ENCODE assay signal across 8 cellular contexts in the genomic region with DNA sequence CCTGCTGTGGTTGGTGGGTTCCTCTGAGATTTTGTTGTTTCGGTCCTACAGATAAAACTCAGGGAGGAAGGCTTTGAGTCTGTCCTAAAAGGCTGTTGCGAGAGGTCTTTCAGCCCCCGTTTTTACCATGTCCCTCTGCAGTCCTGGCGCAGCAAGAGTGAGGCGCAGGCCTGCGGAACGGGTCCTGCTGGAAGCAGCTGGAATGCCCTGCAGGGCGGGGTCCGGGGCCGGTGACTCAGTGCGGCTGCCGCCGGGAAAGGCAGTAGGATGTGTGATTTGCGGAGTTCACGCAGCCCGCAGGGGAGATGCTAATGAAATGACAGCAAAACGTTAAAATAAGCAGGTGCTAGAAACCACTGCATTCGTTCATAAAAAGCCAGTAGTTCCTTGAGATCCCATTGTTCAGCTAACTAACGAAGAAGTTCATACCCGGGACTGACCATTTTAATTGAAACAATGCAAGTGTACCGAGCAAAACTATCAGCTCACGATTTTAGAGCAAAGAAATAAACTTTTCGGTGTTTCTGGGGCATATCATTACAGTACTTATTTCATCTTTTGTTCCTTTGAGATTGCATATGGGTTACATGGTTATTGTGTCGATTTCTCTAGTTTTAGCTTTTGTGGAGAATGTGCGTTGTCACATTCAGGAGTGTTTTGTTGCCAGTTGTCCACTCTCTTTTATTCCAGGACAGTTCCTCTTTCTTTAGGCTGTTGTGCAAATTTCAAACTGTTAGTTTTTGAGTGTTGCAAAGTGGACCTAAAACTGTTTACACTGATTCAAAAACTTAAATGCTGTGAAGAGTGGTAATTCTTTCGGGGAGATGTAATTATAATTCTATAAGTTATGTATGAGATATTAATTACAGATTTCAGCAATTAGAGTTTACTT. TPM values are rescaled to one million over a fixed set of nuclear protein-coding genes. Genes with fewer than 3 reads are reported as not detected.
A peak's percentile ranks its signal among the peaks of the same experiment; 100 is the strongest.
DNase-seq lines count a peak whose midpoint lies in the region; ATAC-seq, FAIRE-seq and TF ChIP-seq lines count a peak whose summit lies in the region.

No MANE protein-coding gene starts in this region.

- H4K20me1 ChIP-seq in GM23338 (replicated peaks; ENCODE audit: insufficient read depth) (peaks cover 6% of the 10 kb centered on the region; the same call in 1 of the 2 replicates), KMS-11 (ENCODE audit: insufficient read depth) (no peaks in the 10 kb centered on the region)

- CTCF ChIA-PET in Panc1 (lab: Charles Lee): interaction anchor here (0.8 kb wide), 1 partner anchor 23 kb away, joined by 3 read pairs; a partner anchor contains a TSS
- CTCF ChIA-PET in activated naive CD4-positive, alpha-beta T cell treated with anti-CD3 and anti-CD28 coated beads, Interleukin-2, amount 10 ng/mL, durations not matched to agents 7 days and 5 days (lab: Charles Lee): interaction anchor here (0.8 to 2.4 kb wide), 2 partner anchors 23 to 51 kb away, joined by 4 to 11 read pairs; a partner anchor contains a TSS

- H3K36me3 ChIP-seq in GM23338 (ENCODE audit: insufficient read depth) (no peaks in the 10 kb centered on the region), KMS-11 (ENCODE audit: insufficient read depth) (no peaks in the 10 kb centered on the region), Panc1 (ENCODE audit: control insufficient read depth, insufficient read depth, low read length) (peaks cover 11% of the 10 kb centered on the region; the same call in 1 of the 2 replicates), pancreas (no peaks in the 10 kb centered on the region)

- H3K4me1 Mint-ChIP-seq in GM23338: peaks cover 36% of the 10 kb centered on the region
- H3K4me1 Mint-ChIP-seq in activated naive CD4-positive, alpha-beta T cell treated with anti-CD3 and anti-CD28 coated beads, Interleukin-2, amount 10 ng/mL, durations not matched to agents 7 days and 5 days: peaks cover 44% of the 10 kb centered on the region

- peaks cover 34% of the 10 kb centered on the region for H3K4me1 ChIP-seq in GM23338 (ENCODE audit: insufficient read depth)
- peaks cover 24% of the 10 kb centered on the region for H3K4me1 ChIP-seq in KMS-11 (ENCODE audit: low read depth, poor library complexity, severe bottlenecking)
- H3K4me1 ChIP-seq in Panc1 (ENCODE audit: control insufficient read depth, insufficient read depth, low read length): peaks cover 50% of the 10 kb centered on the region
- peaks cover 4 to 18% (median 8%) of the 10 kb centered on the region in 3 donors for H3K4me1 ChIP-seq in pancreas

- H3K4me2 ChIP-seq in GM23338 (peak overlapping the region; percentile 81), KMS-11 (peak overlapping the region; percentile 94)

- ATAC-seq in GM23338 (peak; percentile 87), Panc1 (peak; percentile 82), Right ventricle myocardium inferior (peak; percentile 54), pancreas (peak; percentile 55 to 87 (median 70)), GM18520 (IDR thresholded peaks at IDR 0.05; ENCODE audit: unreplicated experiment) (no peak)

- peaks cover 9% of the 10 kb centered on the region; the same call in 2 of the 3 replicates for H3K9me3 Mint-ChIP-seq in GM23338
- H3K9me3 Mint-ChIP-seq in activated naive CD4-positive, alpha-beta T cell treated with anti-CD3 and anti-CD28 coated beads, Interleukin-2, amount 10 ng/mL, durations not matched to agents 7 days and 5 days: peaks cover 8% of the 10 kb centered on the region

- H2AFZ ChIP-seq in GM23338 (peak overlapping the region; percentile 24), KMS-11 (ENCODE audit: low read depth) (peak overlapping the region; percentile 76)

- TSS peak; percentile 83 for BruUV-seq in Panc1 (replicated peaks; lab: Mats Ljungman, UMichigan)

- 2 to 3% methylated on average over 26 of the region's 26 CpGs for WGBS in pancreas, 2 donors

- H3K4me3 ChIP-seq in GM23338 (peak overlapping the region; percentile 76), KMS-11 (IDR thresholded peaks at IDR 0.05; ENCODE audit: insufficient read depth, low read depth, low read length) (peak overlapping the region; percentile 75), Panc1 (ENCODE audit: low read depth in 2 of 2, low read length in 2 of 2) (peak overlapping the region; percentile 87 to 89), pancreas (peak overlapping the region; percentile 23 to 82 (median 49))

- DNase-seq in Daoy (ENCODE audit: low read depth) (peak; percentile 98), GM23338 (ENCODE audit: low spot score) (peak; percentile 93), Panc1 (ENCODE audit: low read depth, low spot score) (peak; percentile 80), Right ventricle myocardium inferior (ENCODE audit: missing footprints) (peak; percentile 69), pancreas (peak; percentile 48 to 86 (median 72))
- DNase-seq in activated naive CD4-positive, alpha-beta T cell treated with anti-CD3 and anti-CD28 coated beads, Interleukin-2, amount 10 ng/mL, durations not matched to agents 7 days and 5 days: peak; percentile 68

- H3K9ac ChIP-seq in KMS-11: peak overlapping the region; percentile 89

- H3K36me3 Mint-ChIP-seq in GM23338 (ENCODE audit: low read depth): peaks cover 14% of the 10 kb centered on the region
- peaks cover 32% of the 10 kb centered on the region for H3K36me3 Mint-ChIP-seq in activated naive CD4-positive, alpha-beta T cell treated with anti-CD3 and anti-CD28 coated beads, Interleukin-2, amount 10 ng/mL, durations not matched to agents 7 days and 5 days

- POLR2A ChIA-PET in Panc1 (lab: Charles Lee): interaction anchor here (0.9 kb wide), 1 partner anchor 23 kb away, joined by 5 read pairs; a partner anchor contains a TSS

- peaks cover 13% of the 10 kb centered on the region; the same call in 1 of the 2 replicates for H3K9me3 ChIP-seq in Panc1 (ENCODE audit: control insufficient read depth, insufficient read depth, low read depth, low read length)
- no peaks in the 10 kb centered on the region for H3K9me3 ChIP-seq in pancreas

- H3K27me3 Mint-ChIP-seq in GM23338 (ENCODE audit: insufficient read depth, low read depth, poor library complexity): peaks cover 4% of the 10 kb centered on the region
- peaks cover 20% of the 10 kb centered on the region for H3K27me3 Mint-ChIP-seq in activated naive CD4-positive, alpha-beta T cell treated with anti-CD3 and anti-CD28 coated beads, Interleukin-2, amount 10 ng/mL, durations not matched to agents 7 days and 5 days

- H3K27me3 ChIP-seq in GM23338 (ENCODE audit: insufficient read depth): no peaks in the 10 kb centered on the region
- H3K27me3 ChIP-seq in KMS-11 (ENCODE audit: insufficient read depth, low read depth): no peaks in the 10 kb centered on the region
- H3K27me3 ChIP-seq in Panc1 (ENCODE audit: control insufficient read depth, insufficient read depth, low read length): no peaks in the 10 kb centered on the region
- H3K27me3 ChIP-seq in pancreas: no peaks in the 10 kb centered on the region

- no peak for FAIRE-seq in pancreas (lab: Jason Lieb, UNC)

- no peak for TF ChIP-seq CTCF in GM23338 (conservative IDR thresholded peaks at IDR 0.05; ENCODE audit: low read depth in 2 of 2)
- no peak for TF ChIP-seq CTCF in KMS-11 (conservative IDR thresholded peaks at IDR 0.05; ENCODE audit: low read depth, low read length)
- no peak for TF ChIP-seq CTCF in Panc1 (IDR thresholded peaks at IDR 0.05)
- TF ChIP-seq CTCF in pancreas (IDR thresholded peaks at IDR 0.05): no peak

- peak overlapping the region; percentile 98 for H3K27ac Mint-ChIP-seq in GM23338
- H3K27ac Mint-ChIP-seq in activated naive CD4-positive, alpha-beta T cell treated with anti-CD3 and anti-CD28 coated beads, Interleukin-2, amount 10 ng/mL, durations not matched to agents 7 days and 5 days: peak overlapping the region; percentile 83

- in situ Hi-C loops in Panc1 (cut with HindIII; ENCODE audit: low pct_unique_long_range_greater_than_20kb, low sequenced_read_pairs): no loop called here

- H3K79me2 ChIP-seq in GM23338 (replicated peaks; ENCODE audit: insufficient read depth) (peaks cover 51% of the 10 kb centered on the region), KMS-11 (ENCODE audit: insufficient read depth, low read depth) (peaks cover 57% of the 10 kb centered on the region)

- no peaks in the 10 kb centered on the region for H3K9me2 ChIP-seq in GM23338 (ENCODE audit: insufficient read depth)

- H3F3A ChIP-seq in GM23338 (replicated peaks; ENCODE audit: low read depth): peaks cover 5% of the 10 kb centered on the region; the same call in 1 of the 2 replicates

- peak overlapping the region; percentile 90 for H3K4me3 Mint-ChIP-seq in GM23338
- peak overlapping the region; percentile 85 for H3K4me3 Mint-ChIP-seq in activated naive CD4-positive, alpha-beta T cell treated with anti-CD3 and anti-CD28 coated beads, Interleukin-2, amount 10 ng/mL, durations not matched to agents 7 days and 5 days

- H3K27ac ChIP-seq in GM23338 (ENCODE audit: low read depth): peak overlapping the region; percentile 97
- peak overlapping the region; percentile 84 for H3K27ac ChIP-seq in KMS-11
- peak overlapping the region; percentile 90 for H3K27ac ChIP-seq in Panc1 (ENCODE audit: low read length)
- H3K27ac ChIP-seq in pancreas: no peak overlapping the region

- intact Hi-C loops in Panc1 (cut with micrococcal nuclease; ENCODE audit: unreplicated experiment) (no loop called here), Right ventricle myocardium inferior (cut with DNase I) (no loop called here), pancreas (cut with DNase I) (no loop called here)

TF ChIP-seq in GM23338, 12 proteins besides CTCF, POLR2A, EP300 and RAD21 (continues in another document):
- no peak for TF ChIP-seq EZH2phosphoT487 (IDR thresholded peaks at IDR 0.05; ENCODE audit: unreplicated experiment)

RNA-seq across cellular contexts. Expression of gene ANLN, which starts 0.8 kb away (rescaled TPM):
- total RNA-seq in Daoy (2014; rRNA removed; shearing (Covaris generic)): 460 and 468 TPM in 2 replicates
- total RNA-seq in GM23338 (2014; rRNA removed; shearing (Covaris generic)): 63.4 and 66.7 TPM in 2 replicates
- polyA plus RNA-seq in GM23338 (2016; fragmentation: Nextera tagmentation; extraction: Ambion mirVana) (21.6 and 26.9 TPM in 2 replicates), pancreas (under 1 TPM; 0.02 to 0.19 TPM)
- total RNA-seq in Panc1 (2021; ENCODE audit: unreplicated experiment) (238 TPM), Right ventricle myocardium inferior (3.3 TPM), pancreas (1 to 10 TPM in 2 of 6 donors, under 1 TPM in 4; 0.09 to 2.3 (median 0.59) TPM)
- 51.0 TPM for polyA plus RNA-seq in Panc1 (2012; ENCODE audit: insufficient read length)

Comparison
In these comparisons a context has a peak if more than half of its experiments do, and no peak if none do; other contexts are left out.
1. H3K27ac ChIP-seq: peak in GM23338 (single experiment), KMS-11 (single experiment) and Panc1 (single experiment); none in pancreas (0 of 4).
2. RNA of gene ANLN, which starts 0.8 kb away (total RNA-seq): 460 to 468 TPM in Daoy, 238 TPM in Panc1 (single experiment) and 63.4 to 66.7 TPM in GM23338; 3.3 TPM in Right ventricle myocardium inferior (single experiment) and 0.09 to 2.3 TPM in pancreas; every median in the first group is over 10 times any median in the second.
3. Peak in every context shown above with its lines, with median percentiles within 50 percentile points of each other: DNase-seq and H3K4me3 ChIP-seq.